Comparison of ENCODE assay signal across 8 cellular contexts in the genomic region with DNA sequence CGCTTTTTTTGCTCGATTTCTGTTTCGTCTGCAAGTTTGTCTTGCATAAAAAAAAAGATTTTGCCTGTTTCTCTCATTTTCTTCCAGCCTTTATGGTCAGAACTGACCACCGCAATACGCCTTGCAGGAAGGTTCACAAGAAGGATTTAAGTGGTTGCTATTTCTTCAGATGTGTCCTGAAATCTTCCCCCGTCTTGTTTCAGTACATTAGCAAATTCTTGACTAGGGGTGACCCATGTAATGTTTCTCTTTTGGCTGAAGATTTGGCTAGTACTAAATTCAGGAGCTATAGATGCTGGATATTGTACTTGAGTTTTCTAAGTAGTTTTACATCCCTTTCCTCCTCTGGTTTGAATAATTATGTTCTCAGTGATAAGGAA. TPM values are rescaled to one million over a fixed set of nuclear protein-coding genes. Genes with fewer than 3 reads are reported as not detected.
DNase-seq lines count a peak whose midpoint lies in the region; ATAC-seq, FAIRE-seq and TF ChIP-seq lines count a peak whose summit lies in the region.

No MANE protein-coding gene starts in this region.

- H3K27me3 ChIP-seq in adrenal gland (no peaks in the 10 kb centered on the region), testis (no peaks in the 10 kb centered on the region)

- POLR2A ChIA-PET in activated CD4-positive, alpha-beta T cell treated with anti-CD3 and anti-CD28 coated beads for 36 hours (lab: Charles Lee): interaction anchor here (0.6 kb wide), 1 partner anchor 76 kb away, joined by 3 read pairs; no protein-coding TSS in a partner anchor

- CTCF ChIA-PET in activated CD4-positive, alpha-beta T cell treated with anti-CD3 and anti-CD28 coated beads for 36 hours (lab: Charles Lee): interaction anchor here (0.8 to 1.4 kb wide), 4 partner anchors 8 to 265 kb away, joined by 3 to 6 read pairs (median 4); no protein-coding TSS in a partner anchor

- intact Hi-C loops in activated CD4-positive, alpha-beta T cell treated with anti-CD3 and anti-CD28 coated beads for 36 hours (cut with DNase I, micrococcal nuclease): loop anchor here (1.0 to 10.0 kb wide), 8 partner anchors 53 to 607 kb away; partner anchors contain the start of gene TNFRSF11A (in 1 of the 2)
- intact Hi-C loops in adrenal gland (cut with DNase I): loop anchor here (5.0 to 10.0 kb wide), 3 partner anchors 137 to 697 kb away; no protein-coding TSS in a partner anchor
- intact Hi-C loops in kidney (cut with DNase I): loop anchor here (10.0 kb wide), 1 partner anchor 257 kb away; no protein-coding TSS in a partner anchor
- intact Hi-C loops in testis (cut with DNase I; ENCODE audit: low total_unique reads): loop anchor here (10.0 kb wide), 1 partner anchor 257 kb away; no protein-coding TSS in a partner anchor

- H3K36me3 ChIP-seq in adrenal gland (replicated peaks in 1 of 2): no peaks in the 10 kb centered on the region
- H3K36me3 ChIP-seq in kidney (ENCODE audit: control insufficient read depth in 1 of 2, insufficient read depth in 2 of 2, low read length in 2 of 2): no peaks in the 10 kb centered on the region
- no peaks in the 10 kb centered on the region for H3K36me3 ChIP-seq in testis (ENCODE audit: low read depth, missing control alignments)

- peak overlapping the region; percentile 11 to 54 for H3K9ac ChIP-seq in kidney (ENCODE audit: low read length in 2 of 2)

- TF ChIP-seq CTCF in adrenal gland (IDR thresholded peaks at IDR 0.05): no peak
- no peak for TF ChIP-seq CTCF in kidney (IDR thresholded peaks at IDR 0.05; ENCODE audit: borderline replicate concordance, extremely low read depth, insufficient read depth)
- TF ChIP-seq CTCF in testis (IDR thresholded peaks at IDR 0.05): no peak

- no peak for FAIRE-seq in kidney (lab: Jason Lieb, UNC)

- WGBS in adrenal gland, 4 donors: 4 to 21% (median 12%) methylated on average over 6 of the region's 6 CpGs
- WGBS in testis, 2 donors: 6 to 8% methylated on average over 6 of the region's 6 CpGs

- TF ChIP-seq POLR2A in adrenal gland (IDR thresholded peaks at IDR 0.05) (no peak), testis (IDR thresholded peaks at IDR 0.05) (no peak)

- DNase-seq in activated CD4-positive, alpha-beta T cell treated with anti-CD3 and anti-CD28 coated beads for 36 hours: no peak
- no peak for DNase-seq in activated CD4-positive, alpha-beta T cell treated with anti-CD3 and anti-CD28 coated beads for 48 hours
- no peak for DNase-seq in adrenal gland
- DNase-seq in kidney: no peak
- DNase-seq in testis: no peak
- DNase-seq in D341Med (ENCODE audit: low spot score): no peak
- DNase-seq in kidney glomerular epithelial cell (lab: John Stamatoyannopoulos, UW): no peak

- peaks cover 2% of the 10 kb centered on the region for H3K27me3 Mint-ChIP-seq in activated CD4-positive, alpha-beta T cell treated with anti-CD3 and anti-CD28 coated beads for 36 hours

- H3K36me3 Mint-ChIP-seq in activated CD4-positive, alpha-beta T cell treated with anti-CD3 and anti-CD28 coated beads for 36 hours (ENCODE audit: low read depth): no peaks in the 10 kb centered on the region

- H3K27ac Mint-ChIP-seq in activated CD4-positive, alpha-beta T cell treated with anti-CD3 and anti-CD28 coated beads for 36 hours: peak overlapping the region; percentile 84

- H3K4me1 ChIP-seq in adrenal gland (replicated peaks in 1 of 2): peaks cover 13 to 25% of the 10 kb centered on the region in 2 donors
- H3K4me1 ChIP-seq in kidney (ENCODE audit: control insufficient read depth in 1 of 2, insufficient read depth in 1 of 2, low read depth in 1 of 2, low read length in 2 of 2): peaks cover 3 to 7% of the 10 kb centered on the region in 2 donors
- H3K4me1 ChIP-seq in testis: no peaks in the 10 kb centered on the region

- no peaks in the 10 kb centered on the region for H3K9me3 ChIP-seq in adrenal gland (replicated peaks in 1 of 3)
- H3K9me3 ChIP-seq in kidney (ENCODE audit: control insufficient read depth in 1 of 2, low read length in 2 of 2): no peaks in the 10 kb centered on the region
- H3K9me3 ChIP-seq in testis: no peaks in the 10 kb centered on the region

- peaks cover 40% of the 10 kb centered on the region for H3K4me1 Mint-ChIP-seq in activated CD4-positive, alpha-beta T cell treated with anti-CD3 and anti-CD28 coated beads for 36 hours

- ATAC-seq in activated CD4-positive, alpha-beta T cell treated with anti-CD3 and anti-CD28 coated beads for 36 hours: no peak
- no peak for ATAC-seq in HG03378 (IDR thresholded peaks at IDR 0.05; ENCODE audit: unreplicated experiment)

- peak overlapping the region; percentile 71 for H3K4me3 Mint-ChIP-seq in activated CD4-positive, alpha-beta T cell treated with anti-CD3 and anti-CD28 coated beads for 36 hours

- peak overlapping the region in 4 of 5 donors; percentile 48 to 94 (median 92) for H3K27ac ChIP-seq in adrenal gland
- no peak overlapping the region for H3K27ac ChIP-seq in kidney (ENCODE audit: low read depth in 2 of 2, low read length in 2 of 2)
- H3K27ac ChIP-seq in testis: peak overlapping the region; percentile 22 to 47

- H3K4me3 ChIP-seq in adrenal gland (peak overlapping the region in 3 of 4 donors; percentile 61 to 93 (median 74)), kidney (ENCODE audit: low read length in 2 of 2) (peak overlapping the region; percentile 62 to 90), testis (peak overlapping the region; percentile 67 to 81)

- no peaks in the 10 kb centered on the region for H3K9me3 Mint-ChIP-seq in activated CD4-positive, alpha-beta T cell treated with anti-CD3 and anti-CD28 coated beads for 36 hours (ENCODE audit: low read depth)

RNA-seq across cellular contexts. Expression of gene PHLPP1, which starts 2.5 kb away (rescaled TPM):
- 1 to 10 TPM; 6.8 to 8.5 TPM for total RNA-seq in activated CD4-positive, alpha-beta T cell treated with anti-CD3 and anti-CD28 coated beads for 36 hours
- 10 to 100 TPM; 20.9 to 61.6 (median 48.8) TPM for total RNA-seq in adrenal gland
- polyA plus RNA-seq in adrenal gland: 10 to 100 TPM; 13.8 to 20.9 (median 16.3) TPM
- 13.0 TPM for total RNA-seq in kidney
- 2.9 TPM for polyA plus RNA-seq in kidney (ENCODE audit: insufficient read depth, low read depth, low replicate concordance)
- 10 to 100 TPM; 50.5 to 60.1 TPM for total RNA-seq in testis
- 31.5 TPM for polyA plus RNA-seq in testis (ENCODE audit: insufficient read depth, low read depth, low replicate concordance)

Comparison
In these comparisons a context has a peak if more than half of its experiments do, and no peak if none do; other contexts are left out.
1. H3K27ac ChIP-seq: peak in adrenal gland (4 of 5) and testis (2 of 2); none in kidney (0 of 2).
2. Peak in every context shown above with its lines, with median percentiles within 50 percentile points of each other: H3K4me3 ChIP-seq.